Comparison of ENCODE assay signal across 21 cellular contexts in genomic region chr1:156163712-156164464, GRCh38.
"Had no signal": no experiment of that assay in that cellular context is flagged by ENCODE, and none has a peak within 500 bp of the region (broad histone marks: within the 10 kb centered on the region; RNA-seq: fewer than 3 reads in every experiment).

No MANE protein-coding gene starts in this region.

- ATAC-seq: activated CD8-positive, alpha-beta T cell treated with anti-CD3 and anti-CD28 coated beads, Interleukin-2, amount 10 ng/mL, durations not matched to agents 7 days and 5 days had no signal

- H3K4me1 ChIP-seq: breast epithelium had no signal

- H3K4me3 ChIP-seq: breast epithelium had no signal

- H3K9me3 ChIP-seq: breast epithelium had no signal

- H3K27ac ChIP-seq: breast epithelium had no signal

- H3K4me3 Mint-ChIP-seq: activated B cell treated with CpG ODN at 0.5 μM for 24 hours; activated CD8-positive, alpha-beta T cell treated with anti-CD3 and anti-CD28 coated beads, Interleukin-2, amount 10 ng/mL, durations not matched to agents 7 days and 5 days; activated naive CD8-positive, alpha-beta T cell; T-helper 1 cell treated with Interleukin-12 subunit alpha and Interleukin-12 subunit beta and Interleukin-4 antibody, amounts not matched to agents 30 μg/mL and 1 μg/mL, for 36 hours had no signal

- H3K27me3 ChIP-seq: breast epithelium had no signal

- H3K36me3 ChIP-seq: breast epithelium had no signal

- DNase-seq: activated B cell treated with CpG ODN at 0.5 μM for 24 hours; activated CD4-positive, alpha-beta T cell treated with anti-CD3 and anti-CD28 coated beads for 1 hour; activated CD4-positive, alpha-beta T cell treated with anti-CD3 and anti-CD28 coated beads, Interleukin-2, amount 50 U/mL, for 1 hour; activated CD8-positive, alpha-beta memory T cell treated with anti-CD3 and anti-CD28 coated beads, Interleukin-2, amount 50 U/mL, for 48 hours; activated CD8-positive, alpha-beta T cell treated with anti-CD3 and anti-CD28 coated beads, Interleukin-2, amount 10 ng/mL, durations not matched to agents 7 days and 5 days; activated effector memory CD4-positive, alpha-beta T cell treated with Interleukin-2 at 50 U/mL for 16 hours; activated naive CD4-positive, alpha-beta T cell; activated T-cell treated with anti-CD3 and anti-CD28 coated beads, Interleukin-2, amount 50 U/mL, for 1 hour; caudate nucleus; KBM-7; MV-4-11; NCI-H1092 treated with DMSO at 0.1 percent for 48 hours; NCI-H1436; NCI-H1694 treated with DMSO at 0.1 percent for 48 hours; NCI-H2029 treated with DMSO at 0.1 percent for 48 hours; NCI-H510A treated with DMSO at 0.1 percent for 48 hours; NCI-H69; SHP77 treated with DMSO at 0.1 percent for 48 hours had no signal

- H3K27me3 Mint-ChIP-seq: activated naive CD8-positive, alpha-beta T cell had no signal

- H3K27ac Mint-ChIP-seq: activated B cell treated with CpG ODN at 0.5 μM for 24 hours; activated CD8-positive, alpha-beta T cell treated with anti-CD3 and anti-CD28 coated beads, Interleukin-2, amount 10 ng/mL, durations not matched to agents 7 days and 5 days; T-helper 1 cell treated with Interleukin-12 subunit alpha and Interleukin-12 subunit beta and Interleukin-4 antibody, amounts not matched to agents 30 μg/mL and 1 μg/mL, for 36 hours had no signal
